Comparison of ENCODE assay signal across 8 cellular contexts in the genomic region with DNA sequence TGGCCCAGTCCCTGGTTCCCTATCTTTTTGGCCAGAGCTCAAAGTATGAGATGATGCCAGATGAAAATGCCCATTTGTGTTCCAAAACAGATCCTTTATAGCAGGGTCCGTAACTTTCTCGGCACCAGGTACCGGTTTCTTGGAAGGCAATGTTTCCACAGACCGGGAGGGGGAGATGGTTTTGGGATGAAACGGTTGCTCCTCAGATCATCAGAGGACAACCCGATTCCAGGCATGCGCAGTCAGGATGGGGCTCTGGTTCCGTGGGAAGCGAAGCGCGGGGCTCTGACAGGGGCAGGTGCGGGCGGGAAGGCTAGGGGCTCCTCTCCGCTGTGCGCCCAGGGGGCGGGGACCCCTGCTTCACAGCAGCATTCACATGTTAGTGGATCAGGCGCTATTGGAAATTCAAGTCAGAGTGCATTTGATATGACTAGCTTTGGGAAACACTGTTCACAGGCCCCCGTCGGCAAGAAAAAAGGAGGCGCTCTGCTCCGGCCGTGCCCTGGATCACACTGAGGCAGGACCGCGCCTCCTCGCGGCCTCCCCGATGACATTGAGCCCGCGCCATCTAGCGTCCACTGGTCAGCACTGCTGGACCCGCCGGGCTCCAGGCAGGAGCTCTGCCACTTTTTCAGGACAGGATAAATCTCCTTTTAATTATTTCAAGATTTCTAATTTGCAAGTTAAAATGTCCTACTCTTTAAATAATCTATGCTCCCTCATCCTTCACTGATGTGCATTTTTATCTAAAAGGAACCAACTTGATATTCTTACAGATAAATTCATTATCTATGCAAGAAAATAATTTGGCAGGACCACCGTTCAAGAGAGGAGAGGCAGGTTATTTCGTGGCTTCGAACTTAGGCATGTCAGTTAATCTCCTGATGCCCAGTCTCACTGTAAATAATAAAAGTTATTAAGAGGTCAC.
A peak's percentile ranks its signal among the peaks of the same experiment; 100 is the strongest.
DNase-seq lines count a peak whose midpoint lies in the region; ATAC-seq and TF ChIP-seq lines count a peak whose summit lies in the region.

No MANE protein-coding gene starts in this region.

- no peaks in the 10 kb centered on the region for H3K36me3 ChIP-seq in neural progenitor cell

- H3K79me2 ChIP-seq in neural progenitor cell (ENCODE audit: low read depth): no peaks in the 10 kb centered on the region

- H3K9me3 ChIP-seq in neural progenitor cell (ENCODE audit: low read depth): no peaks in the 10 kb centered on the region

- H3K4me1 ChIP-seq in neural progenitor cell: peaks cover 13% of the 10 kb centered on the region

- peaks cover 69% of the 10 kb centered on the region for H3K4me1 Mint-ChIP-seq in neural progenitor cell

- no peaks in the 10 kb centered on the region for H3K27me3 ChIP-seq in neural progenitor cell

- peak overlapping the region; percentile 17 for H2AFZ ChIP-seq in neural progenitor cell (replicated peaks)

- no peak overlapping the region for H3K9ac ChIP-seq in neural progenitor cell

- DNase-seq in GM04504 (ENCODE audit: low read depth) (peak; percentile 41), SHP77 (lab: John Stamatoyannopoulos, UW) (peak; percentile 68 to 84), foreskin melanocyte (peak; percentile 49), neural progenitor cell (ENCODE audit: low spot score) (peak; percentile 92)
- DNase-seq in activated gamma-delta T cell treated with anti-CD3 and anti-CD28 coated beads, Interleukin-2, amount 50 U/mL, for 16 hours (ENCODE audit: low read depth): peak; percentile 46
- peak; percentile 83 for DNase-seq in stimulated activated naive CD8-positive, alpha-beta T cell treated with anti-CD3 and anti-CD28 coated beads, Interleukin-15, Interleukin-2, amounts not matched to agents 100 U/mL and 50 U/mL, for 24 hours

- TF ChIP-seq CTCF in neural progenitor cell (IDR thresholded peaks at IDR 0.05): peak; percentile 96

- no peaks in the 10 kb centered on the region for H3K9me3 Mint-ChIP-seq in neural progenitor cell

- H3F3A ChIP-seq in neural progenitor cell (ENCODE audit: low read depth): peaks cover 17% of the 10 kb centered on the region

- ATAC-seq in HG03354 (IDR thresholded peaks at IDR 0.05; ENCODE audit: poor library complexity, severe bottlenecking, unreplicated experiment) (peak; percentile 69), HG03432 (IDR thresholded peaks at IDR 0.05; ENCODE audit: unreplicated experiment) (no peak)
- ATAC-seq in stimulated activated naive CD8-positive, alpha-beta T cell treated with anti-CD3 and anti-CD28 coated beads, Interleukin-15, Interleukin-2, amounts not matched to agents 100 U/mL and 50 U/mL, for 24 hours: peak; percentile 90

- peak overlapping the region; percentile 40 for H3K4me3 ChIP-seq in neural progenitor cell

- H3K36me3 Mint-ChIP-seq in neural progenitor cell: peaks cover 1% of the 10 kb centered on the region

- no peak overlapping the region for H3K27ac Mint-ChIP-seq in neural progenitor cell

- H3K27me3 Mint-ChIP-seq in neural progenitor cell (ENCODE audit: insufficient read depth, low read depth): peaks cover 5% of the 10 kb centered on the region

- H4K20me1 ChIP-seq in neural progenitor cell (ENCODE audit: low read depth): no peaks in the 10 kb centered on the region

- no peak overlapping the region for H3K27ac ChIP-seq in neural progenitor cell

- peak overlapping the region; percentile 59 for H3K4me3 Mint-ChIP-seq in neural progenitor cell

- H3K4me2 ChIP-seq in neural progenitor cell: peak overlapping the region; percentile 77

Comparison
In these comparisons a context has a peak if more than half of its experiments do, and no peak if none do; other contexts are left out.
1. DNase-seq: peak in every context shown above with its lines; median percentile 92 in neural progenitor cell; 83 in stimulated activated naive CD8-positive, alpha-beta T cell treated with anti-CD3 and anti-CD28 coated beads, Interleukin-15, Interleukin-2, amounts not matched to agents 100 U/mL and 50 U/mL, for 24 hours; 76 in SHP77; 49 in foreskin melanocyte; 46 in activated gamma-delta T cell treated with anti-CD3 and anti-CD28 coated beads, Interleukin-2, amount 50 U/mL, for 16 hours; 41 in GM04504.